ENCODE assay signal across 15 cellular contexts in the genomic region with DNA sequence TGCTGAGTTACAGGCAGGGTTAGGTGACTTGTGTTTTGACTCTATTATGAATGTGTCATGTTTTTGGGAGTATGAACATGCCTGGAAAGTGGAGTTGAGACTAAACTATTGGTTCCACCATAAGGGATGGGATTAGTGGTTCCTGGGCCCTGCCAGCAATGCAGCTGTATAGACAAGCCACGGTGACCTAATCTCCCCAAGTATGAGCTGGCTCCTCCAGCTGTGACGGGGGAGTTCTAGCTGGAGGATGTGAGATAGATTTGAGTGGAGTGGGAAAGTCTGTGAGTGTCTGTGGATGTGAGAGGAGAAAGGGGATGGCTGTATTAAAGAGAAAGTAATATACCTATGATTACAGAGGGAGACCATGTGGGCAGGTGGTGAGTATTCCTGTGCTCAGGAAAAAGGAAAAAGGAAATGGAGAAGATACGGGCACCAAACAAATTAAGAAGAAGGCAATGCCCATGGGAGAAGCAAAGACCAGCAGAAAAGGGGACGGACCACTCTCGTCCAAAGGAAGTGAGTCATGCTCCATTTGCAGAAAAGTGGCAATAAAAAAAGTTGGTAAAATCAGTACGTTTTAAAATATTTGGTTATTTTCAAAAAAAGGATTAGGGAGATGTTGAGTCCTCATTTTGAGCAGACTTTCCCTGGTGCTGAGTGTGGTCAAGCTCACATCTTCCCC. TPM values are rescaled to one million over a fixed set of nuclear protein-coding genes. Genes with fewer than 3 reads are reported as not detected.
DNase-seq lines count a peak whose midpoint lies in the region; ATAC-seq and TF ChIP-seq lines count a peak whose summit lies in the region.
"Had no signal": no experiment of that assay in that cellular context is flagged by ENCODE, and none has a peak within 500 bp of the region (broad histone marks: within the 10 kb centered on the region; RNA-seq: fewer than 3 reads in every experiment).

No MANE protein-coding gene starts in this region.

- H3K4me3 ChIP-seq in RWPE2 (ENCODE audit: severe bottlenecking) (no peak overlapping the region), heart left ventricle (no peak overlapping the region), skeletal muscle tissue (ENCODE audit: low read length in 3 of 3) (no peak overlapping the region)
- H3K4me3 ChIP-seq: GM12878 had no signal

- no peak for TF ChIP-seq CTCF in HFFc6 (IDR thresholded peaks at IDR 0.05)
- no peak for TF ChIP-seq CTCF in RWPE2 (IDR thresholded peaks at IDR 0.05; ENCODE audit: poor library complexity, severe bottlenecking)
- no peak for TF ChIP-seq CTCF in heart left ventricle (IDR thresholded peaks at IDR 0.05)

- H3K27ac Mint-ChIP-seq in HFFc6, result peak overlapping the region; percentile 66
- H3K27ac Mint-ChIP-seq: activated T-cell treated with anti-CD3 and anti-CD28 coated beads, Interleukin-2, amount 50 U/mL, for 24 hours had no signal

- intact Hi-C loops in heart left ventricle (cut with DNase I), result no loop called here
- intact Hi-C loops in sciatic nerve (cut with DNase I), result no loop called here

- DNase-seq in HFFc6 (peak; percentile 24), RWPE2 (ENCODE audit: low spot score) (no peak), heart left ventricle (peak in 4 of 5 donors; percentile 44 to 73 (median 48)), sciatic nerve (ENCODE audit: low spot score) (no peak)
- DNase-seq: activated CD4-positive, alpha-beta T cell treated with anti-CD3 and anti-CD28 coated beads, Interleukin-2, amount 50 U/mL, for 1 hour; activated T-cell treated with anti-CD3 and anti-CD28 coated beads, Interleukin-2, amount 50 U/mL, for 24 hours; NCI-H2029 treated with DMSO at 0.1 percent for 48 hours; stimulated activated CD4-positive, alpha-beta T cell treated with anti-CD3 and anti-CD28 coated beads, Interleukin-15, amount 100 ng/mL, for 24 hours; substantia nigra; T-helper 9 cell had no signal

- peaks cover 16% of the 10 kb centered on the region; the same call in 1 of the 2 replicates for H3K9me3 Mint-ChIP-seq in HFFc6
- H3K9me3 Mint-ChIP-seq: activated T-cell treated with anti-CD3 and anti-CD28 coated beads, Interleukin-2, amount 50 U/mL, for 24 hours had no signal

- no peaks in the 10 kb centered on the region for H3K9me3 ChIP-seq in RWPE2 (ENCODE audit: severe bottlenecking)
- H3K9me3 ChIP-seq in heart left ventricle, result no peaks in the 10 kb centered on the region
- no peaks in the 10 kb centered on the region for H3K9me3 ChIP-seq in skeletal muscle tissue (ENCODE audit: control insufficient read depth in 3 of 3, low read length in 3 of 3)

- no peaks in the 10 kb centered on the region for H3K27me3 ChIP-seq in RWPE2 (ENCODE audit: insufficient read depth, poor library complexity, severe bottlenecking)
- H3K27me3 ChIP-seq in heart left ventricle, result no peaks in the 10 kb centered on the region
- peaks cover 0 to 4% (median 0%) of the 10 kb centered on the region in 3 donors for H3K27me3 ChIP-seq in skeletal muscle tissue (ENCODE audit: control insufficient read depth in 3 of 3, insufficient read depth in 3 of 3, low read length in 3 of 3)

- peak overlapping the region; percentile 8 for H3K27ac ChIP-seq in RWPE2 (ENCODE audit: poor library complexity, severe bottlenecking)
- peak overlapping the region in 7 of 12 donors; percentile 42 to 70 (median 56) for H3K27ac ChIP-seq in heart left ventricle
- peak overlapping the region; percentile 49 for H3K27ac ChIP-seq in skeletal muscle tissue (ENCODE audit: low read depth, low read length)

- H3K36me3 ChIP-seq in RWPE2 (ENCODE audit: low read depth) (no peaks in the 10 kb centered on the region), heart left ventricle (no peaks in the 10 kb centered on the region), skeletal muscle tissue (ENCODE audit: control insufficient read depth in 3 of 3, insufficient read depth in 3 of 3, low read length in 3 of 3) (no peaks in the 10 kb centered on the region)

- no peak overlapping the region for H3K9ac ChIP-seq in skeletal muscle tissue (ENCODE audit: low read depth in 1 of 3, low read length in 3 of 3)

- TF ChIP-seq POLR2A in heart left ventricle (IDR thresholded peaks at IDR 0.05), result no peak
- no peak for TF ChIP-seq POLR2A in GM18505 (IDR thresholded peaks at IDR 0.05; ENCODE audit: borderline replicate concordance, extremely low read depth, insufficient read depth, insufficient read length)

- H3K27me3 Mint-ChIP-seq in HFFc6 (ENCODE audit: insufficient read depth), result peaks cover 2% of the 10 kb centered on the region
- H3K27me3 Mint-ChIP-seq: activated T-cell treated with anti-CD3 and anti-CD28 coated beads, Interleukin-2, amount 50 U/mL, for 24 hours had no signal

- WGBS in heart left ventricle, 4 donors, result 32 to 51% (median 37%) methylated on average over 6 of the region's 6 CpGs

- H3K36me3 Mint-ChIP-seq in HFFc6 (ENCODE audit: low read depth), result peaks cover 5% of the 10 kb centered on the region; the same call in 1 of the 2 replicates

- peak; percentile 69 for ATAC-seq in RWPE2 (ENCODE audit: low read depth)
- peak; percentile 54 to 92 (median 76) for ATAC-seq in heart left ventricle
- ATAC-seq in HG03097 (IDR thresholded peaks at IDR 0.05; ENCODE audit: low FRiP score, unreplicated experiment), result no peak
- ATAC-seq in GM18505 (IDR thresholded peaks at IDR 0.05; ENCODE audit: unreplicated experiment), result no peak
- ATAC-seq in HG03460 (IDR thresholded peaks at IDR 0.05; ENCODE audit: unreplicated experiment), result no peak
- no peak for ATAC-seq in sciatic nerve
- ATAC-seq: GM12878 had no signal

- peaks cover 18% of the 10 kb centered on the region for H3K4me1 Mint-ChIP-seq in HFFc6 (ENCODE audit: low read depth)

- peaks cover 11% of the 10 kb centered on the region for H3K4me1 ChIP-seq in RWPE2 (ENCODE audit: insufficient read depth, poor library complexity, severe bottlenecking)
- peaks cover 0 to 10% (median 0%) of the 10 kb centered on the region in 12 donors for H3K4me1 ChIP-seq in heart left ventricle
- peaks cover 0 to 16% (median 13%) of the 10 kb centered on the region in 3 donors for H3K4me1 ChIP-seq in skeletal muscle tissue (ENCODE audit: control insufficient read depth in 3 of 3, insufficient read depth in 3 of 3, low read length in 3 of 3)

- peak overlapping the region; percentile 61 for H3K4me3 Mint-ChIP-seq in HFFc6
- H3K4me3 Mint-ChIP-seq: activated T-cell treated with anti-CD3 and anti-CD28 coated beads, Interleukin-2, amount 50 U/mL, for 24 hours had no signal

RNA-seq across cellular contexts. Expression of gene ICE1, which starts 48.3 kb away (rescaled TPM):
- 10 to 100 TPM; 19.7 to 23.8 (median 22.2) TPM for total RNA-seq in HFFc6 (2021; fragmentation: NEBNext Ultra II Directional; extraction: Animal tissue kit (Norgen Biotek cat#: 25700))
- total RNA-seq in heart left ventricle (10 to 100 TPM; 15.0 to 21.4 (median 19.7) TPM), skeletal muscle tissue (23.0 TPM), sciatic nerve (34.6 TPM)
- polyA plus RNA-seq in heart left ventricle, result 10 to 100 TPM in 1 of 2 donors, 1 to 10 TPM in 1; 4.8 to 11.6 TPM

Comparison
In these comparisons a context has a peak if more than half of its experiments do, and no peak if none do; other contexts are left out.
1. DNase-seq: peak in HFFc6 (single experiment) and heart left ventricle (4 of 5); none in RWPE2 (single experiment) and sciatic nerve (single experiment).
2. ATAC-seq: peak in RWPE2 (single experiment) and heart left ventricle (4 of 4); none in HG03097 (single experiment), GM18505 (single experiment), HG03460 (single experiment) and sciatic nerve (single experiment).
3. Peak in every context shown above with its lines, with median percentiles within 50 percentile points of each other: H3K27ac ChIP-seq.